6 cellular contexts compared by ENCODE assay signal in the genomic region with DNA sequence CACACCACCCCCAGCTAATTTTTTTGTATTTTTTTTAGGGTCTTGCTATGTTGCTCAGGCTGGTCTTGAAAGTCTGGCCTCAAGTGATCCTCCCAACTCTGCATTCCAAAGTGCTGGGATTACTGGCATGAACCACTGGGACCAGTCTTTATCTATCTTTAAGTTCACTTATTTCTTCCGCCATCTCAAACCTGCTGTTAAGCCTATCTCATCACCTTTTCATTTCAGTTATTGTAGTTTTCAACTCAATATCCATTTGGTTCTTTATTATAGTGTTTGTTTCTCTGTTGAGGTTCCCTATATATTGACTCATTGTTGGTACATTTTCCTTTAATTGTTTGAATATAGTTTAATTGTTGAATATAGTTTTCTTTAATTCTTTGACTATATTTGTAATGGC. TPM values are rescaled to one million over a fixed set of nuclear protein-coding genes. Genes with fewer than 3 reads are reported as not detected.
"Had no signal": no experiment of that assay in that cellular context is flagged by ENCODE, and none has a peak within 500 bp of the region (broad histone marks: within the 10 kb centered on the region; RNA-seq: fewer than 3 reads in every experiment).

No MANE protein-coding gene starts in this region.

- H3K27ac ChIP-seq: HL-60 had no signal

- ATAC-seq: HepG2 had no signal

- H3K27ac Mint-ChIP-seq: IgD-negative memory B cell had no signal

- FAIRE-seq: HepG2, HTR-8/SVneo had no signal

- H3K4me1 Mint-ChIP-seq: IgD-negative memory B cell had no signal

- DNase-seq: IMR-90, KBM-7 had no signal

- H3K4me3 Mint-ChIP-seq: IgD-negative memory B cell had no signal

RNA-seq across cellular contexts. Expression of gene GALNT12, which starts 48.1 kb away (rescaled TPM):
- polyA plus RNA-seq: HepG2 had no signal
